ENCODE assay signal across 32 cellular contexts in the genomic region with DNA sequence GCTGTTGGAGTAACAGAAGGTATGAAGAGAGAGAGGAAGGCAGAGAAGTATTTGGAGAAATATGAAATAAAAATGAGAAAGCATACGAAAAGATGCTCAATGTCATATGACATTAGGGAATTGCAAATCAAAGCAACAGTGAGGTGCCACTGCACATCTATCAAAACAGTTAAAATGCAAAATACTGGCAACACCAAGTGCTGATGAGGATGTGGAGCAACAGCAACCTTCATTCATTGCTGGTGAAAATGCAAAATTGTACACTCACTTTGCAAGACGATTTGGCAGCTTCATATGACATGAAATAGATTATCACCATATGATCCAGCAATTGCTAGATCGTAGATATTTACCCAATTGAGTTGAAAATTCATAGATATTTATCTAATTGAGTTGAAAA. TPM values are rescaled to one million over a fixed set of nuclear protein-coding genes. Genes with fewer than 3 reads are reported as not detected.
"Had no signal": no experiment of that assay in that cellular context is flagged by ENCODE, and none has a peak within 500 bp of the region (broad histone marks: within the 10 kb centered on the region; RNA-seq: fewer than 3 reads in every experiment).

No MANE protein-coding gene starts in this region.

- H3K4me1 ChIP-seq: colonic mucosa, gastrocnemius medialis, heart right ventricle, left lung, lower lobe of right lung had no signal

- H3K4me3 ChIP-seq: colonic mucosa, esophagus squamous epithelium, gastrocnemius medialis, heart right ventricle, left lung, lower lobe of right lung, mucosa of descending colon had no signal

- H3K36me3 ChIP-seq: colonic mucosa, esophagus squamous epithelium, gastrocnemius medialis, heart right ventricle, left lung, lower lobe of right lung had no signal

- H3K27ac ChIP-seq: colonic mucosa, epithelial cell of prostate, esophagus squamous epithelium, gastrocnemius medialis, heart right ventricle, left lung, lower lobe of right lung had no signal

- H3K9me3 ChIP-seq: colonic mucosa, esophagus squamous epithelium, gastrocnemius medialis, heart right ventricle, left lung, lower lobe of right lung, mucosa of descending colon had no signal

- H3K27me3 ChIP-seq: colonic mucosa, esophagus squamous epithelium, gastrocnemius medialis, heart right ventricle, left lung had no signal

- DNase-seq: colonic mucosa; cortex of kidney; effector CD8-positive, alpha-beta T cell; effector memory CD8-positive, alpha-beta T cell; endodermal cell; erythroblast; esophagus squamous epithelium; foreskin fibroblast; foreskin melanocyte; gastrocnemius medialis; glutamatergic neuron; head of caudate nucleus; heart right ventricle; hippocampal formation; left cardiac atrium; left lung; left ventricle myocardium superior; lower lobe of right lung; mesenchymal stem cell; mucosa of descending colon; naive B cell had no signal

- ATAC-seq: effector memory CD8-positive, alpha-beta T cell; esophagus mucosa; gastrocnemius medialis; heart right ventricle; left cardiac atrium; left lung; left ventricle myocardium superior; lower lobe of right lung; mucosa of descending colon had no signal

RNA-seq across cellular contexts. Expression of a gene that starts 9.4 kb away (rescaled TPM):
- total RNA-seq: colonic mucosa, dermis microvascular lymphatic vessel endothelial cell, esophagus mucosa, esophagus squamous epithelium, gastrocnemius medialis, glomerular endothelial cell, heart right ventricle, kidney epithelial cell, left cardiac atrium, left lung, left ventricle myocardium superior, lower leg skin, lower lobe of right lung, lung microvascular endothelial cell, mesenteric fat pad, mesothelial cell of epicardium, mucosa of descending colon, myocyte had no signal
- polyA plus RNA-seq: heart right ventricle, keratinocyte had no signal
